Comparison of ENCODE assay signal across 8 cellular contexts in genomic region chr15:41892621-41893421, GRCh38. TPM values are rescaled to one million over a fixed set of nuclear protein-coding genes. Genes with fewer than 3 reads are reported as not detected.
DNase-seq lines count a peak whose midpoint lies in the region; ATAC-seq and FAIRE-seq lines count a peak whose summit lies in the region.

No MANE protein-coding gene starts in this region.

- H3K4me1 Mint-ChIP-seq in activated CD4-positive, alpha-beta T cell treated with anti-CD3 and anti-CD28 coated beads for 36 hours, result peaks cover 38% of the 10 kb centered on the region
- peaks cover 27% of the 10 kb centered on the region for H3K4me1 Mint-ChIP-seq in T-helper 2 cell treated with Interferon-gamma antibody and Interleukin-4, amounts not matched to agents 5 μg/mL and 100 μg/mL, for 36 hours (ENCODE audit: low read depth)

- CTCF ChIA-PET in activated CD4-positive, alpha-beta T cell treated with anti-CD3 and anti-CD28 coated beads for 36 hours (lab: Charles Lee), result interaction anchor here (0.6 to 1.4 kb wide), 7 partner anchors 11 to 345 kb away, joined by 3 to 8 read pairs (median 3); partner anchors contain the start of gene MAPKBP1

- no peak for FAIRE-seq in small intestine (lab: Jason Lieb, UNC)

- WGBS in small intestine, 3 donors, result 39 to 72% (median 52%) methylated on average over 20 to 22 of the region's 22 CpGs

- no peak overlapping the region for H3K4me3 ChIP-seq in small intestine (ENCODE audit: low read depth in 1 of 2, low read length in 2 of 2)

- peak overlapping the region; percentile 74 for H3K27ac Mint-ChIP-seq in activated CD4-positive, alpha-beta T cell treated with anti-CD3 and anti-CD28 coated beads for 36 hours
- peak overlapping the region; percentile 5 for H3K27ac Mint-ChIP-seq in T-helper 2 cell treated with Interferon-gamma antibody and Interleukin-4, amounts not matched to agents 5 μg/mL and 100 μg/mL, for 36 hours

- H3K27ac ChIP-seq in small intestine (ENCODE audit: low read depth in 1 of 2, low read length in 1 of 2), result no peak overlapping the region

- no peaks in the 10 kb centered on the region for H3K9me3 Mint-ChIP-seq in activated CD4-positive, alpha-beta T cell treated with anti-CD3 and anti-CD28 coated beads for 36 hours (ENCODE audit: low read depth)
- H3K9me3 Mint-ChIP-seq in T-helper 2 cell treated with Interferon-gamma antibody and Interleukin-4, amounts not matched to agents 5 μg/mL and 100 μg/mL, for 36 hours, result no peaks in the 10 kb centered on the region

- no peaks in the 10 kb centered on the region for H3K36me3 ChIP-seq in small intestine (ENCODE audit: control insufficient read depth in 2 of 2, insufficient read depth in 2 of 2, low read length in 2 of 2)

- H3K4me1 ChIP-seq in small intestine (ENCODE audit: control insufficient read depth in 2 of 2, insufficient read depth in 1 of 2, low read depth in 1 of 2, low read length in 1 of 2), result peaks cover 0 to 5% of the 10 kb centered on the region in 2 donors

- H3K36me3 Mint-ChIP-seq in activated CD4-positive, alpha-beta T cell treated with anti-CD3 and anti-CD28 coated beads for 36 hours (ENCODE audit: low read depth), result peaks cover 2% of the 10 kb centered on the region
- no peaks in the 10 kb centered on the region for H3K36me3 Mint-ChIP-seq in T-helper 2 cell treated with Interferon-gamma antibody and Interleukin-4, amounts not matched to agents 5 μg/mL and 100 μg/mL, for 36 hours (ENCODE audit: low read depth)

- H3K27me3 ChIP-seq in small intestine (ENCODE audit: control insufficient read depth in 2 of 2, insufficient read depth in 2 of 2, low read length in 2 of 2), result no peaks in the 10 kb centered on the region

- peak; percentile 54 for DNase-seq in activated CD4-positive, alpha-beta T cell treated with anti-CD3 and anti-CD28 coated beads for 36 hours
- DNase-seq in activated CD4-positive, alpha-beta T cell treated with anti-CD3 and anti-CD28 coated beads for 48 hours, result no peak
- DNase-seq in T-helper 2 cell treated with Interferon-gamma antibody and Interleukin-4, amounts not matched to agents 5 μg/mL and 100 μg/mL, for 36 hours (ENCODE audit: low spot score), result no peak
- DNase-seq in cardiac septum (ENCODE audit: low spot score) (peak; percentile 91), small intestine (peak; percentile 57), NCI-H1417 (lab: John Stamatoyannopoulos, UW) (no peak), AG20443 (ENCODE audit: low spot score) (no peak)
- no peak for DNase-seq in activated CD4-positive, CD25-positive, alpha-beta regulatory T cell treated with anti-CD3 and anti-CD28 coated beads, Interleukin-2, amount 50 U/mL, for 72 hours

- no peaks in the 10 kb centered on the region for H3K27me3 Mint-ChIP-seq in activated CD4-positive, alpha-beta T cell treated with anti-CD3 and anti-CD28 coated beads for 36 hours
- no peaks in the 10 kb centered on the region for H3K27me3 Mint-ChIP-seq in T-helper 2 cell treated with Interferon-gamma antibody and Interleukin-4, amounts not matched to agents 5 μg/mL and 100 μg/mL, for 36 hours (ENCODE audit: low read depth)

- ATAC-seq in activated CD4-positive, alpha-beta T cell treated with anti-CD3 and anti-CD28 coated beads for 36 hours, result peak; percentile 30

- intact Hi-C loops in activated CD4-positive, alpha-beta T cell treated with anti-CD3 and anti-CD28 coated beads for 36 hours (cut with DNase I, micrococcal nuclease), result no loop called here
- intact Hi-C loops in cardiac septum (cut with DNase I), result loop anchor here (2.0 to 10.0 kb wide), 3 partner anchors 66 to 162 kb away; partner anchors contain the start of genes JMJD7 and MAPKBP1

- H3K9me3 ChIP-seq in small intestine (ENCODE audit: control insufficient read depth, low read depth), result no peaks in the 10 kb centered on the region

- POLR2A ChIA-PET in activated CD4-positive, alpha-beta T cell treated with anti-CD3 and anti-CD28 coated beads for 36 hours (lab: Charles Lee), result interaction anchor here (1.0 kb wide), 1 partner anchor 75 kb away, joined by 4 read pairs; no protein-coding TSS in a partner anchor

- no peak overlapping the region for H3K4me3 Mint-ChIP-seq in activated CD4-positive, alpha-beta T cell treated with anti-CD3 and anti-CD28 coated beads for 36 hours
- H3K4me3 Mint-ChIP-seq in T-helper 2 cell treated with Interferon-gamma antibody and Interleukin-4, amounts not matched to agents 5 μg/mL and 100 μg/mL, for 36 hours, result peak overlapping the region; percentile 3

RNA-seq across cellular contexts. Expression of gene SPTBN5, which starts 1.0 kb away (rescaled TPM):
- under 1 TPM; 0.46 to 0.51 TPM for total RNA-seq in activated CD4-positive, alpha-beta T cell treated with anti-CD3 and anti-CD28 coated beads for 36 hours
- 2.4 TPM for total RNA-seq in cardiac septum
- under 1 TPM; 0.45 to 0.60 (median 0.54) TPM for polyA plus RNA-seq in small intestine

RNA-seq across cellular contexts. Expression of gene PLA2G4B, which starts 54.2 kb away (rescaled TPM):
- 1 to 10 TPM; 5.0 to 6.9 TPM for total RNA-seq in activated CD4-positive, alpha-beta T cell treated with anti-CD3 and anti-CD28 coated beads for 36 hours
- total RNA-seq in cardiac septum, result 3.4 TPM
- 10 to 100 TPM in 2 of 3 donors, 1 to 10 TPM in 1; 4.6 to 13.0 (median 11.3) TPM for polyA plus RNA-seq in small intestine

Comparison
In these comparisons a context has a peak if more than half of its experiments do, and no peak if none do; other contexts are left out.
1. DNase-seq: peak in activated CD4-positive, alpha-beta T cell treated with anti-CD3 and anti-CD28 coated beads for 36 hours (single experiment), cardiac septum (single experiment) and small intestine (single experiment); none in activated CD4-positive, alpha-beta T cell treated with anti-CD3 and anti-CD28 coated beads for 48 hours (single experiment), T-helper 2 cell treated with Interferon-gamma antibody and Interleukin-4, amounts not matched to agents 5 μg/mL and 100 μg/mL, for 36 hours (single experiment), activated CD4-positive, CD25-positive, alpha-beta regulatory T cell treated with anti-CD3 and anti-CD28 coated beads, Interleukin-2, amount 50 U/mL, for 72 hours (single experiment), NCI-H1417 (0 of 3) and AG20443 (single experiment).